Comparison of ENCODE assay signal across 12 cellular contexts in genomic region chr15:49718234-49718633, GRCh38.
DNase-seq lines count a peak whose midpoint lies in the region; ATAC-seq lines count a peak whose summit lies in the region.
"Had no signal": no experiment of that assay in that cellular context is flagged by ENCODE, and none has a peak within 500 bp of the region (broad histone marks: within the 10 kb centered on the region; RNA-seq: fewer than 3 reads in every experiment).

No MANE protein-coding gene starts in this region.

- H3K9me3 ChIP-seq in adipocyte (ENCODE audit: control insufficient read depth, low read length) = no peaks in the 10 kb centered on the region
- no peaks in the 10 kb centered on the region for H3K9me3 ChIP-seq in subcutaneous abdominal adipose tissue (ENCODE audit: control insufficient read depth in 5 of 5, low read length in 5 of 5)
- H3K9me3 ChIP-seq: HAP-1 had no signal

- intact Hi-C loops in left ventricle myocardium superior (cut with micrococcal nuclease) (no loop called here), posterior cingulate gyrus (cut with DNase I) (no loop called here)

- DNase-seq in GM04504 (ENCODE audit: low read depth) (peak; percentile 44), adipocyte (ENCODE audit: low read depth) (peak; percentile 88), left ventricle myocardium superior (no peak), posterior cingulate gyrus (no peak), LoVo (ENCODE audit: low spot score) (no peak), Ammon's horn (ENCODE audit: low spot score) (no peak)
- DNase-seq: activated CD8-positive, alpha-beta memory T cell treated with anti-CD3 and anti-CD28 coated beads, Interleukin-2, amount 10 ng/mL, durations not matched to agents 7 days and 5 days; NCI-H2171 treated with DMSO at 0.1 percent for 48 hours had no signal

- peak; percentile 61 for ATAC-seq in left ventricle myocardium superior
- no peak for ATAC-seq in GM21390 (IDR thresholded peaks at IDR 0.05; ENCODE audit: unreplicated experiment)
- ATAC-seq: activated CD8-positive, alpha-beta memory T cell treated with anti-CD3 and anti-CD28 coated beads, Interleukin-2, amount 10 ng/mL, durations not matched to agents 7 days and 5 days; K562 had no signal

- H3K36me3 ChIP-seq in adipocyte (ENCODE audit: control insufficient read depth, insufficient read depth, low read length, severe bottlenecking) (no peaks in the 10 kb centered on the region), subcutaneous abdominal adipose tissue (ENCODE audit: control insufficient read depth in 5 of 5, insufficient read depth in 5 of 5, low read length in 5 of 5) (no peaks in the 10 kb centered on the region)
- H3K36me3 ChIP-seq: HAP-1 had no signal

- H3K27me3 ChIP-seq in adipocyte (replicated peaks; ENCODE audit: control insufficient read depth, insufficient read depth, low read length) = no peaks in the 10 kb centered on the region
- H3K27me3 ChIP-seq in subcutaneous abdominal adipose tissue (ENCODE audit: control insufficient read depth in 5 of 5, insufficient read depth in 4 of 5, low read length in 5 of 5) = no peaks in the 10 kb centered on the region

- H3K9ac ChIP-seq in adipocyte (ENCODE audit: low read length) (peak overlapping the region; percentile 85), subcutaneous abdominal adipose tissue (ENCODE audit: low read length in 5 of 5) (peak overlapping the region in 3 of 5 donors; percentile 26 to 74 (median 57))

- H3K27ac ChIP-seq in subcutaneous abdominal adipose tissue (ENCODE audit: low read depth, low read length) = peak overlapping the region; percentile 95

- H3K4me1 ChIP-seq in adipocyte (ENCODE audit: control insufficient read depth, insufficient read depth, low read length) = peaks cover 50% of the 10 kb centered on the region
- peaks cover 0 to 41% (median 27%) of the 10 kb centered on the region in 5 donors for H3K4me1 ChIP-seq in subcutaneous abdominal adipose tissue (ENCODE audit: control insufficient read depth in 5 of 5, insufficient read depth in 5 of 5, low read length in 5 of 5)
- H3K4me1 ChIP-seq: HAP-1 had no signal

- peak overlapping the region; percentile 71 for H3K4me3 ChIP-seq in adipocyte (ENCODE audit: low read length)
- no peak overlapping the region for H3K4me3 ChIP-seq in subcutaneous abdominal adipose tissue (ENCODE audit: low read depth in 1 of 5, low read length in 5 of 5)
- H3K4me3 ChIP-seq: HAP-1, K562 had no signal

Comparison
In these comparisons a context has a peak if more than half of its experiments do, and no peak if none do; other contexts are left out.
1. DNase-seq: peak in GM04504 (single experiment) and adipocyte (single experiment); none in left ventricle myocardium superior (single experiment), posterior cingulate gyrus (0 of 10), LoVo (single experiment) and Ammon's horn (single experiment).